ENCODE assay signal across 1 cellular context in genomic region chr6:163415620-163416379, GRCh38.
TF ChIP-seq lines count a peak whose summit lies in the region.

No MANE protein-coding gene starts in this region.

TF ChIP-seq in GM12878, 131 proteins besides CTCF, POLR2A, EP300 and RAD21 (continued from another document):
- peak; percentile 65 for TF ChIP-seq RELB (IDR thresholded peaks at IDR 0.05; ENCODE audit: low read depth)
- TF ChIP-seq SP1 (IDR thresholded peaks at IDR 0.05; ENCODE audit: low read depth, low read length), result no peak
- TF ChIP-seq STAT1 (conservative IDR thresholded peaks at IDR 0.05), result no peak
- TF ChIP-seq PML (IDR thresholded peaks at IDR 0.05; ENCODE audit: low read length), result peak; percentile 44; the same call in 1 of the 2 replicates
- TF ChIP-seq BRCA1 (IDR thresholded peaks at IDR 0.05; ENCODE audit: low read depth, low read length), result 0 out of 2 replicates have a peak, but pooled peaks have one; percentile 45
- TF ChIP-seq KDM1A (IDR thresholded peaks at IDR 0.05; ENCODE audit: borderline replicate concordance), result no peak
- TF ChIP-seq POU2F2 (IDR thresholded peaks at IDR 0.05; ENCODE audit: borderline replicate concordance, low read depth, low read length), result no peak
- no peak for TF ChIP-seq USF1 (IDR thresholded peaks at IDR 0.05; ENCODE audit: borderline replicate concordance, extremely low read length, insufficient read depth, low read depth, low read length)
- TF ChIP-seq SKIL (IDR thresholded peaks at IDR 0.05; ENCODE audit: low read depth, poor library complexity, severe bottlenecking), result peak; percentile 37
- TF ChIP-seq ZSCAN29 (IDR thresholded peaks at IDR 0.05), result peak; percentile 47; the same call in 1 of the 2 replicates
- TF ChIP-seq, protein P1, sequence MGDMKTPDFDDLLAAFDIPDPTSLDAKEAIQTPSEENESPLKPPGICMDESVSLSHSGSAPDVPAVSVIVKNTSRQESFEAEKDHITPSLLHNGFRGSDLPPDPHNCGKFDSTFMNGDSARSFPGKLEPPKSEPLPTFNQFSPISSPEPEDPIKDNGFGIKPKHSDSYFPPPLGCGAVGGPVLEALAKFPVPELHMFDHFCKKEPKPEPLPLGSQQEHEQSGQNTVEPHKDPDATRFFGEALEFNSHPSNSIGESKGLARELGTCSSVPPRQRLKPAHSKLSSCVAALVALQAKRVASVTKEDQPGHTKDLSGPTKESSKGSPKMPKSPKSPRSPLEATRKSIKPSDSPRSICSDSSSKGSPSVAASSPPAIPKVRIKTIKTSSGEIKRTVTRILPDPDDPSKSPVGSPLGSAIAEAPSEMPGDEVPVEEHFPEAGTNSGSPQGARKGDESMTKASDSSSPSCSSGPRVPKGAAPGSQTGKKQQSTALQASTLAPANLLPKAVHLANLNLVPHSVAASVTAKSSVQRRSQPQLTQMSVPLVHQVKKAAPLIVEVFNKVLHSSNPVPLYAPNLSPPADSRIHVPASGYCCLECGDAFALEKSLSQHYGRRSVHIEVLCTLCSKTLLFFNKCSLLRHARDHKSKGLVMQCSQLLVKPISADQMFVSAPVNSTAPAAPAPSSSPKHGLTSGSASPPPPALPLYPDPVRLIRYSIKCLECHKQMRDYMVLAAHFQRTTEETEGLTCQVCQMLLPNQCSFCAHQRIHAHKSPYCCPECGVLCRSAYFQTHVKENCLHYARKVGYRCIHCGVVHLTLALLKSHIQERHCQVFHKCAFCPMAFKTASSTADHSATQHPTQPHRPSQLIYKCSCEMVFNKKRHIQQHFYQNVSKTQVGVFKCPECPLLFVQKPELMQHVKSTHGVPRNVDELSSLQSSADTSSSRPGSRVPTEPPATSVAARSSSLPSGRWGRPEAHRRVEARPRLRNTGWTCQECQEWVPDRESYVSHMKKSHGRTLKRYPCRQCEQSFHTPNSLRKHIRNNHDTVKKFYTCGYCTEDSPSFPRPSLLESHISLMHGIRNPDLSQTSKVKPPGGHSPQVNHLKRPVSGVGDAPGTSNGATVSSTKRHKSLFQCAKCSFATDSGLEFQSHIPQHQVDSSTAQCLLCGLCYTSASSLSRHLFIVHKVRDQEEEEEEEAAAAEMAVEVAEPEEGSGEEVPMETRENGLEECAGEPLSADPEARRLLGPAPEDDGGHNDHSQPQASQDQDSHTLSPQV (IDR thresholded peaks at IDR 0.05), result no peak
- 0 out of 2 replicates have a peak, but pooled peaks have one; percentile 21 for TF ChIP-seq EED (IDR thresholded peaks at IDR 0.05; ENCODE audit: low read depth)
- TF ChIP-seq, protein P2, sequence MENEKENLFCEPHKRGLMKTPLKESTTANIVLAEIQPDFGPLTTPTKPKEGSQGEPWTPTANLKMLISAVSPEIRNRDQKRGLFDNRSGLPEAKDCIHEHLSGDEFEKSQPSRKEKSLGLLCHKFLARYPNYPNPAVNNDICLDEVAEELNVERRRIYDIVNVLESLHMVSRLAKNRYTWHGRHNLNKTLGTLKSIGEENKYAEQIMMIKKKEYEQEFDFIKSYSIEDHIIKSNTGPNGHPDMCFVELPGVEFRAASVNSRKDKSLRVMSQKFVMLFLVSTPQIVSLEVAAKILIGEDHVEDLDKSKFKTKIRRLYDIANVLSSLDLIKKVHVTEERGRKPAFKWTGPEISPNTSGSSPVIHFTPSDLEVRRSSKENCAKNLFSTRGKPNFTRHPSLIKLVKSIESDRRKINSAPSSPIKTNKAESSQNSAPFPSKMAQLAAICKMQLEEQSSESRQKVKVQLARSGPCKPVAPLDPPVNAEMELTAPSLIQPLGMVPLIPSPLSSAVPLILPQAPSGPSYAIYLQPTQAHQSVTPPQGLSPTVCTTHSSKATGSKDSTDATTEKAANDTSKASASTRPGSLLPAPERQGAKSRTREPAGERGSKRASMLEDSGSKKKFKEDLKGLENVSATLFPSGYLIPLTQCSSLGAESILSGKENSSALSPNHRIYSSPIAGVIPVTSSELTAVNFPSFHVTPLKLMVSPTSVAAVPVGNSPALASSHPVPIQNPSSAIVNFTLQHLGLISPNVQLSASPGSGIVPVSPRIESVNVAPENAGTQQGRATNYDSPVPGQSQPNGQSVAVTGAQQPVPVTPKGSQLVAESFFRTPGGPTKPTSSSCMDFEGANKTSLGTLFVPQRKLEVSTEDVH (IDR thresholded peaks at IDR 0.05; ENCODE audit: low read depth, partially characterized antibody), result no peak
